17 cellular contexts compared by ENCODE assay signal in the genomic region with DNA sequence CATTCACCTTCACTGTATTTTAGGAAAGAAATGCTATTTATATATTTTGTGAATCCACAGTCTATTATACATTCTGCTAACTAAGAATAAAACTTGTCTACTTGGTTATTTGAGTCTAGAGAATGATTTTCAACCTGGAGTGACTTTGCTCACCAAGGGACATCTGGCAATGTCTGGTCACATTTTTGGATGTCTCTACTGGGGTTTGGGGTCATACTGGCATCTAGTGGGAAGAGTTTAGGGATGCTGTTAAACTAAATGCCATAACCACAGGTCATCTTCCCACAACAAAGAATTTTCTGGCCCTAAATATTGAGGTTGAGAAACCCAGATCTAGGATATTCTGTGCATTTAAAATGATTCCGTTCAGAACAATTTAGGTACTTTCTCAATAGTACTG. TPM values are rescaled to one million over a fixed set of nuclear protein-coding genes. Genes with fewer than 3 reads are reported as not detected.
DNase-seq lines count a peak whose midpoint lies in the region; ATAC-seq, FAIRE-seq and TF ChIP-seq lines count a peak whose summit lies in the region.
"Had no signal": no experiment of that assay in that cellular context is flagged by ENCODE, and none has a peak within 500 bp of the region (broad histone marks: within the 10 kb centered on the region; RNA-seq: fewer than 3 reads in every experiment).

No MANE protein-coding gene starts in this region.

- ATAC-seq in HG03565 (IDR thresholded peaks at IDR 0.05; ENCODE audit: unreplicated experiment) (no peak), GM18519 (IDR thresholded peaks at IDR 0.05; ENCODE audit: low FRiP score, unreplicated experiment) (no peak)
- ATAC-seq: left lobe of liver; stimulated activated naive CD8-positive, alpha-beta T cell treated with anti-CD3 and anti-CD28 coated beads, Interleukin-15, amount 100 ng/mL, for 72 hours had no signal

- intact Hi-C loops in testis (cut with DNase I; ENCODE audit: low total_unique reads): no loop called here

- 87 to 95% methylated on average over 1 of the region's 1 CpG for WGBS in testis, 2 donors

- DNase-seq in D721Med (ENCODE audit: insufficient read length, low spot score) (no peak), HFF-Myc (ENCODE audit: extremely low read depth, low read depth) (no peak), SK-MEL-5 (ENCODE audit: low read depth, low spot score) (peak; percentile 44), glomerular visceral epithelial cell (ENCODE audit: extremely low spot score) (peak; percentile 17), MV-4-11 (lab: John Stamatoyannopoulos, UW) (no peak), testis (no peak)
- DNase-seq: activated B cell treated with CpG ODN at 0.5 μM for 24 hours; activated naive CD4-positive, alpha-beta T cell treated with anti-CD3 and anti-CD28 coated beads for 36 hours; CD4-positive, alpha-beta memory T cell; GOT3; NCI-H1105; stimulated activated naive CD8-positive, alpha-beta T cell treated with anti-CD3 and anti-CD28 coated beads, Interleukin-15, amount 100 ng/mL, for 72 hours; uterus had no signal

- TF ChIP-seq CTCF in D721Med (IDR thresholded peaks at IDR 0.05; ENCODE audit: insufficient read depth, missing control alignments) (peak; percentile 15), HFF-Myc (IDR thresholded peaks at IDR 0.05; ENCODE audit: low read depth, low read length, missing control alignments) (peak; percentile 9), testis (IDR thresholded peaks at IDR 0.05) (no peak)

- H3K4me3 ChIP-seq in HFF-Myc (replicated peaks; ENCODE audit: low read depth, low read length): no peak overlapping the region
- no peak overlapping the region for H3K4me3 ChIP-seq in testis
- H3K4me3 ChIP-seq: uterus had no signal

- no peaks in the 10 kb centered on the region for H3K4me1 ChIP-seq in testis
- H3K4me1 ChIP-seq: uterus had no signal

- H3K27ac ChIP-seq in testis: no peak overlapping the region
- H3K27ac ChIP-seq: uterus had no signal

- FAIRE-seq in D721Med (lab: Jason Lieb, UNC): no peak

- H3K36me3 ChIP-seq in testis (ENCODE audit: low read depth, missing control alignments): no peaks in the 10 kb centered on the region
- H3K36me3 ChIP-seq: uterus had no signal

- H3K27me3 ChIP-seq in testis: no peaks in the 10 kb centered on the region
- H3K27me3 ChIP-seq: uterus had no signal

- no peak for TF ChIP-seq POLR2A in testis (IDR thresholded peaks at IDR 0.05)

- in situ Hi-C loops in SK-MEL-5 (cut with HindIII; ENCODE audit: low pct_unique_long_range_greater_than_20kb, low sequenced_read_pairs): no loop called here

- H3K9me3 ChIP-seq in testis: no peaks in the 10 kb centered on the region
- H3K9me3 ChIP-seq: uterus had no signal

RNA-seq across cellular contexts. Expression of a gene that starts 26.0 kb away (rescaled TPM):
- total RNA-seq in SK-MEL-5 (2014; rRNA removed; shearing (Covaris generic)): 0.03 TPM in 1 of 2 replicates, not detected in the other
- not detected in 2 replicates for polyA plus RNA-seq in SK-MEL-5 (2015; cell fraction: cytosol; rRNA removed)
- not detected in 2 replicates for polyA plus RNA-seq in SK-MEL-5 (2015; cell fraction: nucleus; rRNA removed)
- 1 to 10 TPM; 2.0 to 2.2 TPM for total RNA-seq in testis
- 3.7 TPM for polyA plus RNA-seq in testis (ENCODE audit: insufficient read depth, low read depth, low replicate concordance)
- total RNA-seq: activated B cell treated with CpG ODN at 0.5 μM for 24 hours; activated naive CD4-positive, alpha-beta T cell treated with anti-CD3 and anti-CD28 coated beads for 36 hours; CD4-positive, alpha-beta memory T cell; dermis microvascular lymphatic vessel endothelial cell had no signal
- polyA plus RNA-seq: CD4-positive, alpha-beta memory T cell had no signal

Comparison
In these comparisons a context has a peak if more than half of its experiments do, and no peak if none do; other contexts are left out.
1. DNase-seq: peak in SK-MEL-5 (single experiment) and glomerular visceral epithelial cell (single experiment); none in D721Med (single experiment), HFF-Myc (single experiment), MV-4-11 (single experiment) and testis (single experiment).
2. CTCF ChIP-seq: peak in D721Med (single experiment) and HFF-Myc (single experiment); none in testis (0 of 3).